ENCODE assay signal across 17 cellular contexts in the genomic region with DNA sequence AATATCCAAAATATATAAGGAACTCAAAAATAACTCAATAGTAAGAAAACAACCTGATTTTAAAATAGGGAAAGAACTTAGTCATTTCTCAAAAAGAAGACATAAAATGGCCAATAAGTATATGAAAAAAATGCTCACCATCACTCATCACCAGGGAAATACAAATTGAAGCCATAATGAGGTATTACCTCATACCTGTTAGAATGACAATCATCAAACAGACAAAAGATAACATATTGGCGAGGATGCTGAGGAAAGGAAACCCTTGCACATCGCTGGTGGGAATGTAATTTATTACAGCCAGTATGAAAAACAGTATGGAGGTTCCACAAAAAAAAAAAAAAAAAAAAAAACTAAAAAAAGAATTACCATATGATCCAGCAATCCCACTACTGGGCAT. TPM values are rescaled to one million over a fixed set of nuclear protein-coding genes. Genes with fewer than 3 reads are reported as not detected.
DNase-seq lines count a peak whose midpoint lies in the region; ATAC-seq and TF ChIP-seq lines count a peak whose summit lies in the region.
"Had no signal": no experiment of that assay in that cellular context is flagged by ENCODE, and none has a peak within 500 bp of the region (broad histone marks: within the 10 kb centered on the region; RNA-seq: fewer than 3 reads in every experiment).

No MANE protein-coding gene starts in this region.

- no peak for ATAC-seq in GM21381 (IDR thresholded peaks at IDR 0.05; ENCODE audit: unreplicated experiment)
- ATAC-seq: A549; CD8-positive, alpha-beta T cell had no signal

- no peaks in the 10 kb centered on the region for H3K4me1 ChIP-seq in HEK293 (ENCODE audit: control insufficient read depth, insufficient read depth, low read length)
- H3K4me1 ChIP-seq: Caco-2 had no signal

- POLR2A ChIA-PET in HEK293 (lab: Yijun Ruan, JAX) = no interaction called here

- no peaks in the 10 kb centered on the region for H3K27me3 Mint-ChIP-seq in chondrocyte (ENCODE audit: low read depth)
- H3K27me3 Mint-ChIP-seq: B cell; CD4-positive, alpha-beta T cell had no signal

- H3K36me3 ChIP-seq in HEK293 (ENCODE audit: control insufficient read depth in 2 of 2, insufficient read depth in 1 of 2, low read length in 2 of 2) = peaks cover 0 to 10% of the 10 kb centered on the region in 2 experiments; a peak in 1 of 3 replicates

- CTCF ChIA-PET in HEK293 (lab: Yijun Ruan, JAX) = no interaction called here

- H3K4me3 Mint-ChIP-seq in chondrocyte (ENCODE audit: unreplicated experiment) = no peak overlapping the region
- H3K4me3 Mint-ChIP-seq: B cell; CD4-positive, alpha-beta T cell; CD8-positive, alpha-beta T cell had no signal

- H3K4me3 ChIP-seq in HEK293 (ENCODE audit: low read depth, low read length) = no peak overlapping the region
- H3K4me3 ChIP-seq: A549; BLaER1 treated with 17β-estradiol and CSF1 and Interleukin-3, amounts not matched to agents 10 nM and 100 nM had no signal

- H3K4me1 Mint-ChIP-seq in chondrocyte (ENCODE audit: low read depth) = peaks cover 35% of the 10 kb centered on the region

- H3K9me3 ChIP-seq in HEK293 (ENCODE audit: control insufficient read depth, insufficient read depth, low read depth, low read length) = no peaks in the 10 kb centered on the region
- H3K9me3 ChIP-seq: A549, Caco-2 had no signal

- no peak overlapping the region for H3K27ac ChIP-seq in HEK293 (ENCODE audit: extremely low read depth, low read depth, low read length)
- H3K27ac ChIP-seq: 22Rv1; A549; BLaER1 treated with 17β-estradiol and CSF1 and Interleukin-3, amounts not matched to agents 10 nM and 100 nM; C4-2B had no signal

- H3K36me3 Mint-ChIP-seq in chondrocyte (ENCODE audit: low read depth) = peaks cover 2% of the 10 kb centered on the region

- H3K9me3 Mint-ChIP-seq in chondrocyte (ENCODE audit: low read depth) = no peaks in the 10 kb centered on the region
- H3K9me3 Mint-ChIP-seq: CD4-positive, alpha-beta T cell; CD8-positive, alpha-beta T cell had no signal

- peak overlapping the region; percentile 34 for H3K27ac Mint-ChIP-seq in chondrocyte (ENCODE audit: unreplicated experiment)
- H3K27ac Mint-ChIP-seq: B cell; CD4-positive, alpha-beta T cell; CD8-positive, alpha-beta T cell had no signal

- TF ChIP-seq CTCF in HEK293 (tag by site-specific recombination; IDR thresholded peaks at IDR 0.05) = no peak
- TF ChIP-seq CTCF in chondrocyte (IDR thresholded peaks at IDR 0.05) = no peak

- DNase-seq in DMS 273 (lab: John Stamatoyannopoulos, UW; ENCODE audit: unreplicated experiment) (peak; percentile 9), DMS 273 treated with DMSO at 0.1 percent for 48 hours (lab: John Stamatoyannopoulos, UW) (no peak), chondrocyte (ENCODE audit: low spot score) (no peak)
- DNase-seq: AML-193; Caco-2; Calu3; CD4-positive, alpha-beta T cell; CD8-positive, alpha-beta T cell; DMS79 treated with DMSO at 0.1 percent for 48 hours; GF-D8 had no signal

TF ChIP-seq in HEK293, 187 proteins besides CTCF, POLR2A, EP300 and RAD21:
- TF ChIP-seq ZNF138 (tag by site-specific recombination; IDR thresholded peaks at IDR 0.05; ENCODE audit: borderline replicate concordance) = no peak
- no peak for TF ChIP-seq HOXC10 (CRISPR knock-in tag; IDR thresholded peaks at IDR 0.05)
- TF ChIP-seq, protein P1, sequence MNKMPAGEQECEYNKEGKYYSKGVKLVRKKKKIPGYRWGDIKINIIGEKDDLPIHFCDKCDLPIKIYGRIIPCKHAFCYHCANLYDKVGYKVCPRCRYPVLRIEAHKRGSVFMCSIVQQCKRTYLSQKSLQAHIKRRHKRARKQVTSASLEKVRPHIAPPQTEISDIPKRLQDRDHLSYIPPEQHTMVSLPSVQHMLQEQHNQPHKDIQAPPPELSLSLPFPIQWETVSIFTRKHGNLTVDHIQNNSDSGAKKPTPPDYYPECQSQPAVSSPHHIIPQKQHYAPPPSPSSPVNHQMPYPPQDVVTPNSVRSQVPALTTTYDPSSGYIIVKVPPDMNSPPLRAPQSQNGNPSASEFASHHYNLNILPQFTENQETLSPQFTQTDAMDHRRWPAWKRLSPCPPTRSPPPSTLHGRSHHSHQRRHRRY (tag by site-specific recombination; IDR thresholded peaks at IDR 0.05) = no peak
- no peak for TF ChIP-seq ZNF140 (tag by site-specific recombination; IDR thresholded peaks at IDR 0.05)
- TF ChIP-seq ZBTB8A (tag by site-specific recombination; IDR thresholded peaks at IDR 0.05) = no peak
- no peak for TF ChIP-seq SCRT1 (tag by site-specific recombination; IDR thresholded peaks at IDR 0.05; ENCODE audit: borderline replicate concordance)
- no peak for TF ChIP-seq ZNF132 (tag by site-specific recombination; IDR thresholded peaks at IDR 0.05; ENCODE audit: borderline replicate concordance)
- TF ChIP-seq SCRT2 (tag by site-specific recombination; IDR thresholded peaks at IDR 0.05) = peak; percentile 68
- no peak for TF ChIP-seq PRDM1 (tag by site-specific recombination; IDR thresholded peaks at IDR 0.05)
- TF ChIP-seq, protein P2, sequence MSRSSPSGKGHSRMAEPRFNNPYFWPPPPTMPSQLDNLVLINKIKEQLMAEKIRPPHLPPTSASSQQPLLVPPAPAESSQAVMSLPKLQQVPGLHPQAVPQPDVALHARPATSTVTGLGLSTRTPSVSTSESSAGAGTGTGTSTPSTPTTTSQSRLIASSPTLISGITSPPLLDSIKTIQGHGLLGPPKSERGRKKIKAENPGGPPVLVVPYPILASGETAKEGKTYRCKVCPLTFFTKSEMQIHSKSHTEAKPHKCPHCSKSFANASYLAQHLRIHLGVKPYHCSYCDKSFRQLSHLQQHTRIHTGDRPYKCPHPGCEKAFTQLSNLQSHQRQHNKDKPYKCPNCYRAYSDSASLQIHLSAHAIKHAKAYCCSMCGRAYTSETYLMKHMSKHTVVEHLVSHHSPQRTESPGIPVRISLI (tag by site-specific recombination; IDR thresholded peaks at IDR 0.05) = peak; percentile 83; the same call in 1 of the 2 replicates
- no peak for TF ChIP-seq SALL2 (tag by site-specific recombination; IDR thresholded peaks at IDR 0.05; ENCODE audit: borderline replicate concordance)

RNA-seq across cellular contexts. Expression of a gene that starts 38.2 kb away (rescaled TPM):
- 80.6 to 88.9 TPM (median 85.6 TPM) in 3 replicates for total RNA-seq in chondrocyte
